Comparison of ENCODE assay signal across 21 cellular contexts in the genomic region with DNA sequence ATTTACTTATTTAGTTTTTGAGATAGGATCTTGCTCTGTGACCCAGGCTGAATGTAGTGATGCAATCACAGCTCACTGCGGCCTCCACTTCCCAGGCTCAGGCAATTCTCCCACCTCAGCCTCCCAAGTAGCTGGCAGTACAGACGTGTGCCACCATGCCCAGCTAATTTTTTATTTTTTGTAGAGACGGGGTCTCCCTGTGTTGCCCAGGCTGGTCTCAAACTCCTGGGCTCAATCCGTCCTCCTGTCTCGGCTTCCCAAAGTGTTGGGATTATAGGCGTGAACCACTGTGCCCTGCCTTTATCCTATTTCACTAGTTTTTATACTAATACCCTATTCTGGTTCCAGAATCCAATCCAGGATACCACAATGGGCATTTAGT. TPM values are rescaled to one million over a fixed set of nuclear protein-coding genes. Genes with fewer than 3 reads are reported as not detected.
A peak's percentile ranks its signal among the peaks of the same experiment; 100 is the strongest.
DNase-seq lines count a peak whose midpoint lies in the region; ATAC-seq, FAIRE-seq and TF ChIP-seq lines count a peak whose summit lies in the region.
"Had no signal": no experiment of that assay in that cellular context is flagged by ENCODE, and none has a peak within 500 bp of the region (broad histone marks: within the 10 kb centered on the region; RNA-seq: fewer than 3 reads in every experiment).

No MANE protein-coding gene starts in this region.

- FAIRE-seq in HepG2 (lab: Jason Lieb, UNC): no peak
- no peak for FAIRE-seq in small intestine (lab: Jason Lieb, UNC)
- FAIRE-seq: colon had no signal

- BruUV-seq in HepG2 (replicated peaks; lab: Mats Ljungman, UMichigan): no TSS peak

- H3K14ac ChIP-seq in H9 (ENCODE audit: insufficient read depth, low read length): no peak overlapping the region

- H3K4me2 ChIP-seq in H9 (ENCODE audit: insufficient read depth, insufficient read length, low read length) (no peak overlapping the region), HepG2 (ENCODE audit: low read depth, low read length) (no peak overlapping the region)

- H4K20me1 ChIP-seq in H9 (ENCODE audit: control insufficient read depth, insufficient read depth, insufficient read length) (no peaks in the 10 kb centered on the region), HepG2 (ENCODE audit: insufficient read depth, low read length) (peaks cover 43% of the 10 kb centered on the region)

- H2AFZ ChIP-seq in H9 (ENCODE audit: low read length): no peak overlapping the region
- no peak overlapping the region for H2AFZ ChIP-seq in HepG2 (ENCODE audit: low read length)

- TF ChIP-seq EP300 in HepG2 (IDR thresholded peaks at IDR 0.05; ENCODE audit: low read depth in 2 of 2, low read length in 2 of 2) (no peak), HepG2 (CRISPR knock-in tag; IDR thresholded peaks at IDR 0.05; ENCODE audit: borderline replicate concordance) (no peak)

- TF ChIP-seq POLR2A in HepG2 (IDR thresholded peaks at IDR 0.05; ENCODE audit: insufficient read depth in 1 of 2, low read depth in 2 of 2, low read length in 2 of 2): peak in 1 of 2 experiments; percentile 36; a peak in 1 of 4 replicates

- no peak overlapping the region for H4K5ac ChIP-seq in H9 (ENCODE audit: insufficient read length, low read depth, low read length)

- H2AK5ac ChIP-seq in H9 (ENCODE audit: insufficient read length, low read length): no peak overlapping the region

- no peaks in the 10 kb centered on the region for H3K27me3 ChIP-seq in H9 (ENCODE audit: insufficient read depth, low read length)
- H3K27me3 ChIP-seq in HepG2 (ENCODE audit: control insufficient read depth in 1 of 2, insufficient read depth in 2 of 2, low read length in 2 of 2): no peaks in the 10 kb centered on the region
- H3K27me3 ChIP-seq in small intestine (ENCODE audit: control insufficient read depth in 2 of 2, insufficient read depth in 2 of 2, low read length in 2 of 2): no peaks in the 10 kb centered on the region
- H3K27me3 ChIP-seq: body of pancreas had no signal

- no peak for TF ChIP-seq RAD21 in HepG2 (CRISPR knock-in tag; IDR thresholded peaks at IDR 0.05)

- DNase-seq in DMS 273 (lab: John Stamatoyannopoulos, UW; ENCODE audit: unreplicated experiment) (peak; percentile 60), H9 (no peak), HepG2 (ENCODE audit: low spot score) (no peak), NCI-H82 (lab: John Stamatoyannopoulos, UW) (no peak), small intestine (no peak)
- DNase-seq in activated CD4-positive, alpha-beta memory T cell treated with anti-CD3 and anti-CD28 coated beads for 36 hours: no peak
- DNase-seq: activated CD4-positive, alpha-beta T cell treated with anti-CD3 and anti-CD28 coated beads for 36 hours; body of pancreas; COR-L47; glutamatergic neuron; naive B cell; NCI-H2171 treated with DMSO at 0.1 percent for 48 hours; retina; SHP77; stimulated activated naive CD8-positive, alpha-beta T cell treated with anti-CD3 and anti-CD28 coated beads, Interleukin-15, amount 100 ng/mL, for 72 hours; trophoblast cell had no signal

- no peak for TF ChIP-seq CTCF in H9 (conservative IDR thresholded peaks at IDR 0.05)
- TF ChIP-seq CTCF in HepG2 (CRISPR knock-in tag; IDR thresholded peaks at IDR 0.05): no peak

- H3K23ac ChIP-seq in H9 (ENCODE audit: insufficient read length, low read depth, low read length): no peak overlapping the region

- H3K4me3 ChIP-seq in HepG2 (replicated peaks in 1 of 3; ENCODE audit: insufficient read depth in 1 of 3, low read depth in 2 of 3, low read length in 3 of 3) (no peak overlapping the region), small intestine (ENCODE audit: low read depth in 1 of 2, low read length in 2 of 2) (no peak overlapping the region)
- H3K4me3 ChIP-seq: body of pancreas, HAP-1 had no signal

- H3K4me1 Mint-ChIP-seq in H9: peaks cover 20 to 39% of the 10 kb centered on the region in 2 experiments
- H3K4me1 Mint-ChIP-seq in activated CD4-positive, alpha-beta memory T cell treated with anti-CD3 and anti-CD28 coated beads for 36 hours (ENCODE audit: low read depth): peaks cover 28% of the 10 kb centered on the region

- H3K4me1 ChIP-seq in H9 (ENCODE audit: insufficient read depth, low read length) (no peaks in the 10 kb centered on the region), HepG2 (ENCODE audit: insufficient read depth, low read length) (peaks cover 20% of the 10 kb centered on the region), small intestine (ENCODE audit: control insufficient read depth in 2 of 2, insufficient read depth in 1 of 2, low read depth in 1 of 2, low read length in 1 of 2) (no peaks in the 10 kb centered on the region)
- H3K4me1 ChIP-seq: HAP-1 had no signal

- H3K36me3 ChIP-seq in HepG2 (replicated peaks in 1 of 2; ENCODE audit: control insufficient read depth in 1 of 2, insufficient read depth in 2 of 2, low read length in 2 of 2) (peaks cover 18 to 41% of the 10 kb centered on the region in 2 experiments), small intestine (ENCODE audit: control insufficient read depth in 2 of 2, insufficient read depth in 2 of 2, low read length in 2 of 2) (peaks cover 10 to 33% of the 10 kb centered on the region in 2 donors)

- H3K9me3 Mint-ChIP-seq in H9: no peaks in the 10 kb centered on the region
- no peaks in the 10 kb centered on the region for H3K9me3 Mint-ChIP-seq in activated CD4-positive, alpha-beta memory T cell treated with anti-CD3 and anti-CD28 coated beads for 36 hours
- H3K9me3 Mint-ChIP-seq: memory B cell; naive B cell; stimulated activated naive CD8-positive, alpha-beta T cell treated with anti-CD3 and anti-CD28 coated beads, Interleukin-15, amount 100 ng/mL, for 72 hours had no signal

- H3K18ac ChIP-seq in H9 (ENCODE audit: insufficient read length, low read depth, low read length): no peak overlapping the region

- CTCF ChIA-PET in HepG2 (lab: Yijun Ruan, JAX; ENCODE audit: low intra/inter-chr PET ratio, low total read pairs): no interaction called here
- CTCF ChIA-PET in activated CD4-positive, alpha-beta memory T cell treated with anti-CD3 and anti-CD28 coated beads for 36 hours (lab: Charles Lee): no interaction called here

- no peak overlapping the region for H2BK12ac ChIP-seq in H9 (ENCODE audit: insufficient read length, low read depth, low read length)

- no peaks in the 10 kb centered on the region; the same call in 1 of the 2 replicates for H3K79me2 ChIP-seq in H9 (ENCODE audit: insufficient read depth, low read length)
- peaks cover 17% of the 10 kb centered on the region for H3K79me2 ChIP-seq in HepG2 (ENCODE audit: insufficient read depth, low read length)

- no peak overlapping the region for H4K8ac ChIP-seq in H9 (replicated peaks; ENCODE audit: insufficient read length, low read depth, low read length)

- no CpG with 5 or more reads among the region's 6 CpGs for WGBS in H9 (ENCODE audit: extremely low coverage, insufficient read length, low lambda C conversion rate)
- WGBS in HepG2 (ENCODE audit: low lambda C conversion rate): 85% methylated on average over 6 of the region's 6 CpGs
- WGBS in small intestine, 3 donors: 81 to 89% (median 85%) methylated on average over 6 of the region's 6 CpGs

- H2BK120ac ChIP-seq in H9 (ENCODE audit: low read depth, low read length, poor library complexity, severe bottlenecking): no peak overlapping the region

- no peak overlapping the region for H4K91ac ChIP-seq in H9 (ENCODE audit: insufficient read length, low read depth, low read length)

- POLR2A ChIA-PET in HepG2 (lab: Yijun Ruan, JAX): interaction anchor here (1.2 to 2.4 kb wide), 3 partner anchors 14 to 30 kb away, joined by 4 to 9 read pairs (median 5); partner anchors contain the start of gene CD74
- POLR2A ChIA-PET in activated CD4-positive, alpha-beta memory T cell treated with anti-CD3 and anti-CD28 coated beads for 36 hours (lab: Charles Lee): interaction anchor here (0.8 to 1.1 kb wide), 3 partner anchors 30 to 38 kb away, joined by 3 to 4 read pairs (median 3); partner anchors contain the start of gene CD74

- H2BK20ac ChIP-seq in H9 (ENCODE audit: low read depth, low read length, poor library complexity, severe bottlenecking): no peak overlapping the region

- no peaks in the 10 kb centered on the region for H3K27me3 Mint-ChIP-seq in H9 (ENCODE audit: low read depth)
- no peaks in the 10 kb centered on the region for H3K27me3 Mint-ChIP-seq in activated CD4-positive, alpha-beta memory T cell treated with anti-CD3 and anti-CD28 coated beads for 36 hours
- H3K27me3 Mint-ChIP-seq: activated CD4-positive, alpha-beta T cell treated with anti-CD3 and anti-CD28 coated beads for 36 hours; memory B cell; naive B cell; stimulated activated naive CD8-positive, alpha-beta T cell treated with anti-CD3 and anti-CD28 coated beads, Interleukin-15, amount 100 ng/mL, for 72 hours had no signal

- H2BK15ac ChIP-seq in H9 (ENCODE audit: low read depth, low read length): no peak overlapping the region

- peak; percentile 11 for ATAC-seq in SK-N-SH treated with all-trans-retinoic acid at 6 μM for 48 hours
- no peak for ATAC-seq in HepG2
- no peak for ATAC-seq in HG02678 (IDR thresholded peaks at IDR 0.05; ENCODE audit: unreplicated experiment)
- ATAC-seq: activated CD4-positive, alpha-beta T cell treated with anti-CD3 and anti-CD28 coated beads for 36 hours; body of pancreas had no signal

- H3K23me2 ChIP-seq in H9 (ENCODE audit: insufficient read length, low read depth, low read length, poor library complexity, severe bottlenecking): no peaks in the 10 kb centered on the region

- H3K4me3 Mint-ChIP-seq in H9: no peak overlapping the region
- no peak overlapping the region for H3K4me3 Mint-ChIP-seq in activated CD4-positive, alpha-beta memory T cell treated with anti-CD3 and anti-CD28 coated beads for 36 hours
- H3K4me3 Mint-ChIP-seq: activated CD4-positive, alpha-beta T cell treated with anti-CD3 and anti-CD28 coated beads for 36 hours; memory B cell; stimulated activated naive CD8-positive, alpha-beta T cell treated with anti-CD3 and anti-CD28 coated beads, Interleukin-15, amount 100 ng/mL, for 72 hours had no signal

- no peak overlapping the region for H3K56ac ChIP-seq in H9 (ENCODE audit: insufficient read length, low read depth, low read length)

- intact Hi-C loops in HepG2 (cut with micrococcal nuclease; ENCODE audit: unreplicated experiment): no loop called here
- intact Hi-C loops in activated CD4-positive, alpha-beta memory T cell treated with anti-CD3 and anti-CD28 coated beads for 36 hours (cut with micrococcal nuclease): no loop called here

- H3K36me3 Mint-ChIP-seq in H9 (ENCODE audit: insufficient read depth in 1 of 3, low read depth in 3 of 3): peaks cover 43 to 47% (median 47%) of the 10 kb centered on the region in 3 experiments
- peaks cover 48% of the 10 kb centered on the region for H3K36me3 Mint-ChIP-seq in activated CD4-positive, alpha-beta memory T cell treated with anti-CD3 and anti-CD28 coated beads for 36 hours

- no peak overlapping the region for H3K4ac ChIP-seq in H9 (ENCODE audit: low read depth, low read length)

- H2BK5ac ChIP-seq in H9 (ENCODE audit: insufficient read length, low read length): no peak overlapping the region

- in situ Hi-C loops in HepG2 (cut with HindIII; ENCODE audit: extremely low pct_ligation_motif_present, low pct_unique_long_range_greater_than_20kb): loop anchor here (10.0 kb wide), 1 partner anchor 148 kb away; no protein-coding TSS in a partner anchor

- H3T11ph ChIP-seq in H9 (ENCODE audit: low read length): no peak overlapping the region

- H3K27ac ChIP-seq in H9 (ENCODE audit: insufficient read length, low read depth, low read length) (no peak overlapping the region), HepG2 (ENCODE audit: extremely low read length, insufficient read depth, low read length) (no peak overlapping the region), small intestine (ENCODE audit: low read depth in 1 of 2, low read length in 1 of 2) (no peak overlapping the region)
- H3K27ac ChIP-seq: body of pancreas had no signal

- H3K79me1 ChIP-seq in H9 (ENCODE audit: insufficient read depth, low read depth, low read length, poor library complexity, severe bottlenecking): no peaks in the 10 kb centered on the region

- H3K9ac ChIP-seq in H9 (ENCODE audit: extremely low read depth, insufficient read length, low read length): no peak overlapping the region
- no peak overlapping the region for H3K9ac ChIP-seq in HepG2 (ENCODE audit: insufficient read depth, low read depth, low read length)

- H3K9me3 ChIP-seq in H9 (ENCODE audit: control insufficient read depth, low read depth, low read length): no peaks in the 10 kb centered on the region
- H3K9me3 ChIP-seq in HepG2 (ENCODE audit: low read length): no peaks in the 10 kb centered on the region
- no peaks in the 10 kb centered on the region for H3K9me3 ChIP-seq in small intestine (ENCODE audit: control insufficient read depth, low read depth)
- H3K9me3 ChIP-seq: body of pancreas, HAP-1 had no signal

- H3K27ac Mint-ChIP-seq in H9: peak overlapping the region in 2 of 3 experiments; percentile 64 to 79; a peak in 2 of 7 replicates
- H3K27ac Mint-ChIP-seq in activated CD4-positive, alpha-beta memory T cell treated with anti-CD3 and anti-CD28 coated beads for 36 hours: no peak overlapping the region
- H3K27ac Mint-ChIP-seq: memory B cell had no signal

RNA-seq across cellular contexts. Expression of gene RPS14, which starts 6.8 kb away (rescaled TPM):
- total RNA-seq in H9 (2021) (2,533 and 2,603 TPM in 2 replicates), HepG2 (2016; rRNA removed; fragmentation: Illumina TruSeq; extraction: Trizol) (2,116 and 2,466 TPM in 2 replicates)
- total RNA-seq in HepG2 (2016; cell fraction: cytosol; rRNA removed; fragmentation: Illumina TruSeq; extraction: Trizol; ENCODE audit: low read depth): 3,305 and 3,520 TPM in 2 replicates
- total RNA-seq in HepG2 (2016; cell fraction: insoluble cytoplasmic fraction; rRNA removed; fragmentation: Illumina TruSeq; extraction: Trizol): 2,149 and 2,588 TPM in 2 replicates
- total RNA-seq in HepG2 (2016; cell fraction: membrane; rRNA removed; fragmentation: Illumina TruSeq; extraction: Trizol): 4,929 and 5,069 TPM in 2 replicates
- 644 and 721 TPM in 2 replicates for total RNA-seq in HepG2 (2016; cell fraction: nucleus; rRNA removed; fragmentation: Illumina TruSeq; extraction: Trizol)
- polyA plus RNA-seq in HepG2 (2011; rRNA removed) (3,058 and 3,295 TPM in 2 replicates), small intestine (1,000 to 10,000 TPM; 2,980 to 5,825 (median 5,408) TPM)
- polyA plus RNA-seq in HepG2 (2011; cell fraction: cytosol; rRNA removed): 6,315 and 8,239 TPM in 2 replicates
- 1,184 and 1,580 TPM in 2 replicates for polyA plus RNA-seq in HepG2 (2011; cell fraction: nucleus; rRNA removed)
- polyA plus RNA-seq in HepG2 (2012): 3,506 and 4,895 TPM in 2 replicates
- 3,347 and 3,785 TPM in 2 replicates for polyA plus RNA-seq in HepG2 (2016; cell fraction: cytosol; fragmentation: Illumina TruSeq; extraction: Trizol; ENCODE audit: low read depth)
- 2,246 and 2,277 TPM in 2 replicates for polyA plus RNA-seq in HepG2 (2016; cell fraction: insoluble cytoplasmic fraction; fragmentation: Illumina TruSeq; extraction: Trizol; ENCODE audit: low read depth)
- polyA plus RNA-seq in HepG2 (2016; cell fraction: membrane; fragmentation: Illumina TruSeq; extraction: Trizol; ENCODE audit: low read depth): 4,452 and 4,569 TPM in 2 replicates
- polyA plus RNA-seq in HepG2 (2016; cell fraction: nucleus; fragmentation: Illumina TruSeq; extraction: Trizol; ENCODE audit: insufficient read depth, low read depth): 1,056 and 1,136 TPM in 2 replicates
- polyA minus RNA-seq in HepG2 (2011; rRNA and poly(A)+ RNA removed; ENCODE audit: low replicate concordance): 795 and 1,496 TPM in 2 replicates
- polyA minus RNA-seq in HepG2 (2011; cell fraction: cytosol; rRNA and poly(A)+ RNA removed): 375 and 432 TPM in 2 replicates
- 180 and 283 TPM in 2 replicates for polyA minus RNA-seq in HepG2 (2011; cell fraction: nucleus; rRNA and poly(A)+ RNA removed)
- total RNA-seq in activated CD4-positive, alpha-beta memory T cell treated with anti-CD3 and anti-CD28 coated beads for 36 hours: 1,000 to 10,000 TPM; 3,748 to 3,882 TPM

RNA-seq across cellular contexts. Expression of gene CD74, which starts 30.0 kb away (rescaled TPM):
- 19.5 and 19.9 TPM in 2 replicates for total RNA-seq in H9 (2021)
- total RNA-seq in HepG2 (2016; rRNA removed; fragmentation: Illumina TruSeq; extraction: Trizol): 30.1 and 84.4 TPM in 2 replicates
- total RNA-seq in HepG2 (2016; cell fraction: cytosol; rRNA removed; fragmentation: Illumina TruSeq; extraction: Trizol; ENCODE audit: low read depth): 19.1 and 22.1 TPM in 2 replicates
- 30.1 and 86.9 TPM in 2 replicates for total RNA-seq in HepG2 (2016; cell fraction: insoluble cytoplasmic fraction; rRNA removed; fragmentation: Illumina TruSeq; extraction: Trizol)
- 23.8 and 31.1 TPM in 2 replicates for total RNA-seq in HepG2 (2016; cell fraction: membrane; rRNA removed; fragmentation: Illumina TruSeq; extraction: Trizol)
- total RNA-seq in HepG2 (2016; cell fraction: nucleus; rRNA removed; fragmentation: Illumina TruSeq; extraction: Trizol): 88.0 and 96.2 TPM in 2 replicates
- 34.1 and 56.4 TPM in 2 replicates for polyA plus RNA-seq in HepG2 (2011; rRNA removed)
- polyA plus RNA-seq in HepG2 (2011; cell fraction: cytosol; rRNA removed): 24.7 and 30.8 TPM in 2 replicates
- 26.5 and 30.9 TPM in 2 replicates for polyA plus RNA-seq in HepG2 (2011; cell fraction: nucleus; rRNA removed)
- 73.1 and 87.1 TPM in 2 replicates for polyA plus RNA-seq in HepG2 (2012)
- polyA plus RNA-seq in HepG2 (2016; cell fraction: cytosol; fragmentation: Illumina TruSeq; extraction: Trizol; ENCODE audit: low read depth): 44.1 and 51.7 TPM in 2 replicates
- 52.1 and 69.3 TPM in 2 replicates for polyA plus RNA-seq in HepG2 (2016; cell fraction: insoluble cytoplasmic fraction; fragmentation: Illumina TruSeq; extraction: Trizol; ENCODE audit: low read depth)
- polyA plus RNA-seq in HepG2 (2016; cell fraction: membrane; fragmentation: Illumina TruSeq; extraction: Trizol; ENCODE audit: low read depth): 51.1 and 54.1 TPM in 2 replicates
- polyA plus RNA-seq in HepG2 (2016; cell fraction: nucleus; fragmentation: Illumina TruSeq; extraction: Trizol; ENCODE audit: insufficient read depth, low read depth): 232 and 243 TPM in 2 replicates
- polyA minus RNA-seq in HepG2 (2011; rRNA and poly(A)+ RNA removed; ENCODE audit: low replicate concordance): 2.5 and 52.0 TPM in 2 replicates
- 21.3 and 26.3 TPM in 2 replicates for polyA minus RNA-seq in HepG2 (2011; cell fraction: cytosol; rRNA and poly(A)+ RNA removed)
- polyA minus RNA-seq in HepG2 (2011; cell fraction: nucleus; rRNA and poly(A)+ RNA removed): 11.5 and 16.5 TPM in 2 replicates
- total RNA-seq in activated CD4-positive, alpha-beta memory T cell treated with anti-CD3 and anti-CD28 coated beads for 36 hours: 100 to 1,000 TPM; 251 to 254 TPM
- 100 to 1,000 TPM; 288 to 939 (median 792) TPM for polyA plus RNA-seq in small intestine
